Comparison of ENCODE assay signal across 8 cellular contexts in genomic region chr6:11207199-11207968, GRCh38. TPM values are rescaled to one million over a fixed set of nuclear protein-coding genes. Genes with fewer than 3 reads are reported as not detected.
DNase-seq lines count a peak whose midpoint lies in the region; ATAC-seq and TF ChIP-seq lines count a peak whose summit lies in the region.

No MANE protein-coding gene starts in this region.

- H3K18ac ChIP-seq in IMR-90 (ENCODE audit: low read depth, low read length) = peak overlapping the region; percentile 78; the same call in 1 of the 2 replicates

- intact Hi-C loops in IMR-90 (cut with micrococcal nuclease) (no loop called here), body of pancreas (cut with DNase I) (no loop called here), left colon (cut with DNase I, micrococcal nuclease) (no loop called here)

- H3K4me2 ChIP-seq in IMR-90 (ENCODE audit: low read depth, low read length) = no peak overlapping the region; the same call in 1 of the 2 replicates

- peak overlapping the region; percentile 32; the same call in 1 of the 2 replicates for H4K5ac ChIP-seq in IMR-90 (ENCODE audit: low read depth, low read length)

- H2AFZ ChIP-seq in ACC112 (ENCODE audit: low read length, unreplicated experiment) (no peak overlapping the region), IMR-90 (replicated peaks; ENCODE audit: low read length, poor library complexity) (no peak overlapping the region)

- no TSS peak for BruUV-seq in IMR-90 (replicated peaks; lab: Mats Ljungman, UMichigan)

- CTCF ChIA-PET in IMR-90 (lab: Yijun Ruan, JAX) = interaction anchor here (0.8 to 0.9 kb wide), 2 partner anchors 9 to 289 kb away, joined by 3 read pairs; no protein-coding TSS in a partner anchor

- H3K27me3 ChIP-seq in ACC112 (ENCODE audit: insufficient read depth, low read length) = no peaks in the 10 kb centered on the region
- no peaks in the 10 kb centered on the region for H3K27me3 ChIP-seq in IMR-90 (ENCODE audit: control insufficient read depth, insufficient read depth, low read length)
- no peaks in the 10 kb centered on the region for H3K27me3 ChIP-seq in body of pancreas
- no peaks in the 10 kb centered on the region for H3K27me3 ChIP-seq in tibial nerve

- H3K56ac ChIP-seq in IMR-90 (ENCODE audit: extremely low read depth, insufficient read depth, low read length) = peak overlapping the region; percentile 19; the same call in 1 of the 2 replicates

- H2BK15ac ChIP-seq in IMR-90 (ENCODE audit: low read depth, low read length) = peak overlapping the region; percentile 36; the same call in 1 of the 3 replicates

- H2AK5ac ChIP-seq in IMR-90 (ENCODE audit: low read depth, low read length) = peak overlapping the region; percentile 68

- DNase-seq in IMR-90 (peak; percentile 100), body of pancreas (peak; percentile 62 to 90 (median 78)), left colon (peak; percentile 41 to 67), tibial nerve (ENCODE audit: low spot score in 2 of 2) (peak in 1 of 2 donors; percentile 74), NK-92 (lab: John Stamatoyannopoulos, UW; ENCODE audit: unreplicated experiment) (no peak)

- peak overlapping the region in 1 of 2 experiments; percentile 88; a peak in 2 of 4 replicates for H4K8ac ChIP-seq in IMR-90 (ENCODE audit: low read depth in 2 of 2, low read length in 2 of 2)

- peak overlapping the region; percentile 81 for H2BK5ac ChIP-seq in IMR-90 (ENCODE audit: low read depth, low read length, poor library complexity, severe bottlenecking)

- no peaks in the 10 kb centered on the region for H4K20me1 ChIP-seq in IMR-90 (ENCODE audit: insufficient read depth, low read length)

- in situ Hi-C loops in IMR-90 (cut with MboI; ENCODE audit: low sequenced_read_pairs) = no loop called here

- POLR2A ChIA-PET in IMR-90 (lab: Charles Lee; ENCODE audit: unreplicated experiment) = interaction anchor here (0.7 kb wide), 1 partner anchor 9 kb away, joined by 3 read pairs; no protein-coding TSS in a partner anchor

- dilution Hi-C loops in IMR-90 (cut with HindIII; ENCODE audit: low sequenced_read_pairs, unreplicated experiment) = no loop called here

- peak overlapping the region; percentile 82 for H2BK120ac ChIP-seq in IMR-90 (ENCODE audit: low read depth, low read length)

- TF ChIP-seq POLR2A in IMR-90 (IDR thresholded peaks at IDR 0.05; ENCODE audit: low read depth, low read length) (no peak), body of pancreas (IDR thresholded peaks at IDR 0.05) (no peak), tibial nerve (IDR thresholded peaks at IDR 0.05) (no peak), GM18505 (IDR thresholded peaks at IDR 0.05; ENCODE audit: borderline replicate concordance, extremely low read depth, insufficient read depth, insufficient read length) (no peak)

- 100% methylated on average over 1 of the region's 5 CpGs; no CpG with 5 or more reads in 1 of the 2 experiments for WGBS in IMR-90 (ENCODE audit: extremely low coverage in 2 of 2, insufficient read length in 1 of 2), 2 experiments
- whole genome bisulfite sequencing in body of pancreas, 2 donors = 56 to 66% methylated on average over 5 of the region's 5 CpGs
- 62 to 65% methylated on average over 5 of the region's 5 CpGs for WGBS in tibial nerve, 2 donors

- H3K27ac ChIP-seq in ACC112 (ENCODE audit: low read depth, low read length) (peak overlapping the region; percentile 99), IMR-90 (ENCODE audit: insufficient read depth, low read length) (peak overlapping the region; percentile 35), body of pancreas (peak overlapping the region; percentile 73 to 84 (median 75)), tibial nerve (peak overlapping the region in 2 of 4 donors; percentile 87 to 90)

- H3K9me1 ChIP-seq in IMR-90 (ENCODE audit: insufficient read depth, low read length) = peaks cover 25% of the 10 kb centered on the region

- H3K36me3 ChIP-seq in ACC112 (ENCODE audit: insufficient read depth, low read length) = no peaks in the 10 kb centered on the region
- H3K36me3 ChIP-seq in IMR-90 (ENCODE audit: control insufficient read depth, insufficient read depth, low read length) = peaks cover 4% of the 10 kb centered on the region; the same call in 1 of the 2 replicates
- no peaks in the 10 kb centered on the region for H3K36me3 ChIP-seq in body of pancreas (replicated peaks in 1 of 2; ENCODE audit: insufficient read depth in 1 of 2, low read depth in 2 of 2)
- peaks cover 0 to 11% (median 0%) of the 10 kb centered on the region in 3 donors for H3K36me3 ChIP-seq in tibial nerve

- peak overlapping the region; percentile 77 for H2BK20ac ChIP-seq in IMR-90 (ENCODE audit: low read depth, low read length)

- H3K4ac ChIP-seq in IMR-90 (ENCODE audit: low read depth, low read length) = peak overlapping the region; percentile 72

- peak; percentile 10; the same call in 1 of the 2 replicates for TF ChIP-seq RAD21 in IMR-90 (IDR thresholded peaks at IDR 0.05; ENCODE audit: low read length)

- peak overlapping the region; percentile 29 for H4K91ac ChIP-seq in IMR-90 (ENCODE audit: insufficient read depth, low read depth, low read length)

- H3K79me1 ChIP-seq in IMR-90 (ENCODE audit: low read depth in 1 of 2, low read length in 2 of 2) = peaks cover 28 to 63% of the 10 kb centered on the region in 2 experiments

- peak; percentile 38 to 96 for TF ChIP-seq EP300 in tibial nerve (IDR thresholded peaks at IDR 0.05)

- peaks cover 6% of the 10 kb centered on the region for H3K79me2 ChIP-seq in ACC112 (ENCODE audit: control insufficient read depth, insufficient read depth, low read length, unreplicated experiment)

- H3K4me1 ChIP-seq in ACC112 (ENCODE audit: control insufficient read depth, insufficient read depth, low read length, unreplicated experiment) = peaks cover 63% of the 10 kb centered on the region
- peaks cover 20% of the 10 kb centered on the region for H3K4me1 ChIP-seq in IMR-90 (ENCODE audit: control insufficient read depth, insufficient read depth, low read length)
- H3K4me1 ChIP-seq in body of pancreas = peaks cover 52% of the 10 kb centered on the region
- H3K4me1 ChIP-seq in tibial nerve = peaks cover 4 to 91% (median 65%) of the 10 kb centered on the region in 4 donors

- H3K4me3 ChIP-seq in ACC112 (ENCODE audit: low read depth, low read length) (peak overlapping the region; percentile 60), IMR-90 (ENCODE audit: insufficient read depth, low read depth, low read length) (no peak overlapping the region), body of pancreas (no peak overlapping the region), tibial nerve (no peak overlapping the region)

- peak; percentile 67 for ATAC-seq in IMR-90 (ENCODE audit: low read depth)
- ATAC-seq in body of pancreas = peak; percentile 86
- ATAC-seq in left colon = peak; percentile 84
- no peak for ATAC-seq in GM18505 (IDR thresholded peaks at IDR 0.05; ENCODE audit: unreplicated experiment)
- no peak for ATAC-seq in HG03039 (IDR thresholded peaks at IDR 0.05; ENCODE audit: unreplicated experiment)

- peak overlapping the region; percentile 17; the same call in 1 of the 2 replicates for H3K23ac ChIP-seq in IMR-90 (ENCODE audit: low read depth, low read length)

- no peak for TF ChIP-seq CTCF in IMR-90 (conservative IDR thresholded peaks at IDR 0.05; ENCODE audit: low read depth, low read length)
- TF ChIP-seq CTCF in body of pancreas (IDR thresholded peaks at IDR 0.05) = no peak
- no peak for TF ChIP-seq CTCF in tibial nerve (IDR thresholded peaks at IDR 0.05)

- no peak overlapping the region for H2AK9ac ChIP-seq in IMR-90 (replicated peaks; ENCODE audit: low read depth, low read length, poor library complexity)

- H3K9me3 ChIP-seq in IMR-90 (ENCODE audit: control insufficient read depth, insufficient read depth, low read length) (no peaks in the 10 kb centered on the region), body of pancreas (no peaks in the 10 kb centered on the region), tibial nerve (no peaks in the 10 kb centered on the region)

- no peak overlapping the region for H3K9ac ChIP-seq in IMR-90 (ENCODE audit: low read depth, low read length)

- H3K14ac ChIP-seq in IMR-90 (replicated peaks; ENCODE audit: low read depth, low read length) = peak overlapping the region; percentile 11; the same call in 1 of the 2 replicates

TF ChIP-seq in IMR-90, 13 proteins besides CTCF, POLR2A, EP300 and RAD21 (continues in another document):
- TF ChIP-seq MAZ (IDR thresholded peaks at IDR 0.05; ENCODE audit: borderline replicate concordance, low read depth, low read length) = no peak
- no peak for TF ChIP-seq USF2 (IDR thresholded peaks at IDR 0.05; ENCODE audit: low read depth, low read length)
- no peak for TF ChIP-seq SMC3 (IDR thresholded peaks at IDR 0.05; ENCODE audit: low read depth, low read length)
- TF ChIP-seq BHLHE40 (IDR thresholded peaks at IDR 0.05; ENCODE audit: low read depth, low read length) = peak; percentile 51
- TF ChIP-seq, protein P1, sequence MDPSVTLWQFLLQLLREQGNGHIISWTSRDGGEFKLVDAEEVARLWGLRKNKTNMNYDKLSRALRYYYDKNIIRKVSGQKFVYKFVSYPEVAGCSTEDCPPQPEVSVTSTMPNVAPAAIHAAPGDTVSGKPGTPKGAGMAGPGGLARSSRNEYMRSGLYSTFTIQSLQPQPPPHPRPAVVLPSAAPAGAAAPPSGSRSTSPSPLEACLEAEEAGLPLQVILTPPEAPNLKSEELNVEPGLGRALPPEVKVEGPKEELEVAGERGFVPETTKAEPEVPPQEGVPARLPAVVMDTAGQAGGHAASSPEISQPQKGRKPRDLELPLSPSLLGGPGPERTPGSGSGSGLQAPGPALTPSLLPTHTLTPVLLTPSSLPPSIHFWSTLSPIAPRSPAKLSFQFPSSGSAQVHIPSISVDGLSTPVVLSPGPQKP (IDR thresholded peaks at IDR 0.05; ENCODE audit: borderline replicate concordance, low read depth, low read length) = no peak
- TF ChIP-seq RCOR1 (IDR thresholded peaks at IDR 0.05; ENCODE audit: insufficient replicate concordance, low read length) = no peak
- peak; percentile 97 for TF ChIP-seq FOS (IDR thresholded peaks at IDR 0.05; ENCODE audit: low read depth, low read length)
- peak; percentile 100 for TF ChIP-seq CEBPB (IDR thresholded peaks at IDR 0.05; ENCODE audit: low read depth, low read length)
- peak; percentile 66; the same call in 1 of the 2 replicates for TF ChIP-seq MXI1 (IDR thresholded peaks at IDR 0.05; ENCODE audit: borderline replicate concordance, low read depth, low read length)

RNA-seq across cellular contexts. Expression of gene NEDD9, which starts 25.1 kb away (rescaled TPM):
- 16.5 and 16.7 TPM in 2 replicates for total RNA-seq in IMR-90 (2012; rRNA removed)
- polyA plus RNA-seq in IMR-90 (2012; rRNA removed) = 7.6 and 8.2 TPM in 2 replicates
- polyA plus RNA-seq in IMR-90 (2012; cell fraction: cytosol; rRNA removed) = 5.4 and 7.2 TPM in 2 replicates
- 9.9 and 17.1 TPM in 2 replicates for polyA plus RNA-seq in IMR-90 (2012; cell fraction: nucleus; rRNA removed; ENCODE audit: low replicate concordance)
- 10 to 100 TPM; 22.8 to 58.3 TPM for total RNA-seq in body of pancreas
- total RNA-seq in left colon = 10 to 100 TPM; 58.9 to 84.8 TPM
- total RNA-seq in tibial nerve = 100 to 1,000 TPM; 107 to 205 (median 130) TPM

Comparison
In these comparisons a context has a peak if more than half of its experiments do, and no peak if none do; other contexts are left out.
1. ATAC-seq: peak in IMR-90 (single experiment), body of pancreas (single experiment) and left colon (single experiment); none in GM18505 (single experiment) and HG03039 (single experiment).